ENCODE assay signal across 9 cellular contexts in the genomic region with DNA sequence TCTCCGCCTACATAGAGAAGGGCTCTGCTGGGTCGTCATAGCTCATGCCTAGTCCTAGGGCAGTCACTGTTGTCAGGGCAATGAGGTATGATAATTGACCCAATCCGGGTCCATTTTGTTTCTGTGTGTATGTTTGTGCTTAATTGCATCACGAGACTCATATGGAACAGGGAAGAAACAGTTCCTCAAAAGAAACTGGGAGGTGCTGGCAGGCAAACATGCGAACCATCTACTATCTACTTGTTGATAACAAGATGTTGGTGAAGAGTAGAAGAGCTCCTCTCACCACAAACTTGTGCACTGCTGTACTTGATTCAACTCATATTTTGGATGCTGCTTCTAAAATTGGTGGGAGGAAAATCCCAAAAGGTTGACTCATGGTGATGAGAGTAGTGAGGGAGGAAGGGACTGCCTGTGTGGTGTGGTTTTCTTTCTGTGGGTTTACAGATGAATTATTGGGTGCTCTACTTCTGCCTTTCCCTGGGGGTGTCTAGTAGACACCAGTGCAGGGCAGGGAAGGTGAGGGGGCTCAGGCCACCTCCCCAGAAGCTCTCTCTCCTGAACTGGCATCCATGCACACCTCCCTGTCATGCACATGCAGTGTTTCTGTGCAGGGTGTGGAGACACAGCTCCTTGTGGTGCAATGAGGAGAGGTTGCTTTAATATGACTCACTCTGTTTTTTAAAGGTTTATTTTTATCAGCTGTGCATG. TPM values are rescaled to one million over a fixed set of nuclear protein-coding genes. Genes with fewer than 3 reads are reported as not detected.
DNase-seq lines count a peak whose midpoint lies in the region; ATAC-seq and TF ChIP-seq lines count a peak whose summit lies in the region.
"Had no signal": no experiment of that assay in that cellular context is flagged by ENCODE, and none has a peak within 500 bp of the region (broad histone marks: within the 10 kb centered on the region; RNA-seq: fewer than 3 reads in every experiment).

No MANE protein-coding gene starts in this region.

- H3K9me3 ChIP-seq in mucosa of descending colon, result no peaks in the 10 kb centered on the region

- H3K36me3 ChIP-seq in mucosa of descending colon (ENCODE audit: low read depth), result no peaks in the 10 kb centered on the region

- no peaks in the 10 kb centered on the region for H3K4me1 ChIP-seq in mucosa of descending colon (ENCODE audit: low read depth)

- no peak overlapping the region for H3K4me3 ChIP-seq in mucosa of descending colon

- intact Hi-C loops in mucosa of descending colon (cut with DNase I, micrococcal nuclease), result no loop called here

- peak; percentile 16 for DNase-seq in SW480 (ENCODE audit: low spot score)
- no peak for DNase-seq in mucosa of descending colon
- DNase-seq in NCI-H2196 (lab: John Stamatoyannopoulos, UW; ENCODE audit: unreplicated experiment), result no peak
- no peak for DNase-seq in NCI-H510A treated with DMSO at 0.1 percent for 48 hours (lab: John Stamatoyannopoulos, UW)
- no peak for DNase-seq in DMS153 (lab: John Stamatoyannopoulos, UW)
- DNase-seq in activated CD4-positive, alpha-beta T cell treated with anti-CD3 and anti-CD28 coated beads, Interleukin-2, amount 50 U/mL, for 1 hour, result no peak
- DNase-seq: effector CD8-positive, alpha-beta T cell had no signal

- no peak for TF ChIP-seq CTCF in mucosa of descending colon (IDR thresholded peaks at IDR 0.05)

- no peak for TF ChIP-seq POLR2A in GM18505 (IDR thresholded peaks at IDR 0.05; ENCODE audit: borderline replicate concordance, extremely low read depth, insufficient read depth, insufficient read length)

- ATAC-seq in GM18505 (IDR thresholded peaks at IDR 0.05; ENCODE audit: unreplicated experiment) (peak; percentile 47), HG02623 (IDR thresholded peaks at IDR 0.05; ENCODE audit: unreplicated experiment) (peak; percentile 60), mucosa of descending colon (peak; percentile 41)

RNA-seq across cellular contexts. Expression of a gene that starts 29.4 kb away (rescaled TPM):
- total RNA-seq in mucosa of descending colon, result 1 to 10 TPM; 2.0 to 4.5 (median 3.8) TPM

RNA-seq across cellular contexts. Expression of a gene that starts 59.9 kb away (rescaled TPM):
- 10 to 100 TPM; 31.2 to 68.0 (median 47.1) TPM for total RNA-seq in mucosa of descending colon
